ENCODE assay signal across 16 cellular contexts in genomic region chr4:727576-727975, GRCh38. TPM values are rescaled to one million over a fixed set of nuclear protein-coding genes. Genes with fewer than 3 reads are reported as not detected.
DNase-seq lines count a peak whose midpoint lies in the region; ATAC-seq, FAIRE-seq and TF ChIP-seq lines count a peak whose summit lies in the region.
"Had no signal": no experiment of that assay in that cellular context is flagged by ENCODE, and none has a peak within 500 bp of the region (broad histone marks: within the 10 kb centered on the region; RNA-seq: fewer than 3 reads in every experiment).

No MANE protein-coding gene starts in this region.

- no peak overlapping the region for H2AFZ ChIP-seq in astrocyte (ENCODE audit: low read depth, low read length)

- peak; percentile 13 for FAIRE-seq in astrocyte (lab: Jason Lieb, UNC)
- FAIRE-seq: GM12892, GM19239 had no signal

- no peaks in the 10 kb centered on the region for H3K27me3 Mint-ChIP-seq in activated T-cell treated with anti-CD3 and anti-CD28 coated beads, Interleukin-2, amount 50 U/mL, for 72 hours (ENCODE audit: low read depth)
- H3K27me3 Mint-ChIP-seq in astrocyte (ENCODE audit: low read depth, unreplicated experiment) (no peaks in the 10 kb centered on the region), glutamatergic neuron (ENCODE audit: unreplicated experiment) (peaks cover 12% of the 10 kb centered on the region), progenitor cell of endocrine pancreas (no peaks in the 10 kb centered on the region)

- H3K9me3 Mint-ChIP-seq in activated T-cell treated with anti-CD3 and anti-CD28 coated beads, Interleukin-2, amount 50 U/mL, for 72 hours: peaks cover 0 to 2% of the 10 kb centered on the region in 2 donors
- H3K9me3 Mint-ChIP-seq in astrocyte (ENCODE audit: unreplicated experiment): peaks cover 2% of the 10 kb centered on the region
- peaks cover 26% of the 10 kb centered on the region for H3K9me3 Mint-ChIP-seq in glutamatergic neuron (ENCODE audit: unreplicated experiment)
- H3K9me3 Mint-ChIP-seq in progenitor cell of endocrine pancreas (ENCODE audit: low read depth): no peaks in the 10 kb centered on the region

- H3K27ac ChIP-seq in astrocyte (ENCODE audit: low read depth, low read length): no peak overlapping the region

- DNase-seq in activated T-cell treated with anti-CD3 and anti-CD28 coated beads, Interleukin-2, amount 50 U/mL, for 72 hours: no peak
- DNase-seq in activated T-cell treated with anti-CD3 and anti-CD28 coated beads for 4 hours: no peak
- DNase-seq in astrocyte (ENCODE audit: low read depth): no peak
- no peak for DNase-seq in glutamatergic neuron
- DNase-seq in progenitor cell of endocrine pancreas (ENCODE audit: low spot score, unreplicated experiment): no peak
- no peak for DNase-seq in GM10248 (ENCODE audit: extremely low spot score)
- DNase-seq in activated CD4-positive, alpha-beta T cell treated with anti-CD3 and anti-CD28 coated beads for 4 hours: no peak
- DNase-seq in NCI-H2171 (lab: John Stamatoyannopoulos, UW): no peak
- DNase-seq: 8988T, COR-L47, HCEC 1CT, NCI-H1048, NCI-H1694, NCI-H446 had no signal

- H3K9me3 ChIP-seq in astrocyte (ENCODE audit: insufficient read depth, low read depth, low read length): no peaks in the 10 kb centered on the region

- H3K4me3 Mint-ChIP-seq in activated T-cell treated with anti-CD3 and anti-CD28 coated beads, Interleukin-2, amount 50 U/mL, for 72 hours: no peak overlapping the region
- no peak overlapping the region for H3K4me3 Mint-ChIP-seq in astrocyte (ENCODE audit: unreplicated experiment)
- peak overlapping the region; percentile 21 for H3K4me3 Mint-ChIP-seq in glutamatergic neuron (ENCODE audit: unreplicated experiment)
- H3K4me3 Mint-ChIP-seq in progenitor cell of endocrine pancreas (ENCODE audit: low read depth): no peak overlapping the region

- no peak overlapping the region for H3K9ac ChIP-seq in astrocyte (ENCODE audit: low read length)

- CTCF ChIA-PET in GM10248 (lab: Yijun Ruan, JAX): interaction anchor here (1.0 to 2.5 kb wide), 2 partner anchors 13 to 15 kb away, joined by 3 to 11 read pairs; no protein-coding TSS in a partner anchor

- H3K4me1 ChIP-seq in astrocyte (ENCODE audit: insufficient read depth, low read length): no peaks in the 10 kb centered on the region

- TF ChIP-seq CTCF in astrocyte (IDR thresholded peaks at IDR 0.05; ENCODE audit: insufficient read depth, low read depth, low read length) (no peak), glutamatergic neuron (IDR thresholded peaks at IDR 0.05; ENCODE audit: partially characterized antibody, unreplicated experiment) (no peak), progenitor cell of endocrine pancreas (IDR thresholded peaks at IDR 0.05; ENCODE audit: unreplicated experiment) (no peak), GM10248 (IDR thresholded peaks at IDR 0.05; ENCODE audit: control extremely low read depth, extremely low read depth, low read depth, missing control alignments) (no peak)

- peaks cover 3% of the 10 kb centered on the region for H3K36me3 ChIP-seq in astrocyte (ENCODE audit: insufficient read depth, low read length)

- H3K27me3 ChIP-seq in astrocyte (ENCODE audit: insufficient read depth, low read length): no peaks in the 10 kb centered on the region

- no peak for ATAC-seq in activated T-cell treated with anti-CD3 and anti-CD28 coated beads, Interleukin-2, amount 50 U/mL, for 72 hours (replicated peaks in 1 of 2)

- no peak overlapping the region for H3K4me2 ChIP-seq in astrocyte (ENCODE audit: low read length)

- H3K27ac Mint-ChIP-seq in activated T-cell treated with anti-CD3 and anti-CD28 coated beads, Interleukin-2, amount 50 U/mL, for 72 hours: peak overlapping the region; percentile 34
- no peak overlapping the region for H3K27ac Mint-ChIP-seq in astrocyte (ENCODE audit: unreplicated experiment)
- no peak overlapping the region for H3K27ac Mint-ChIP-seq in glutamatergic neuron (ENCODE audit: unreplicated experiment)
- peak overlapping the region; percentile 66 for H3K27ac Mint-ChIP-seq in progenitor cell of endocrine pancreas

- H3K79me2 ChIP-seq in astrocyte (ENCODE audit: insufficient read depth, low read length): peaks cover 84% of the 10 kb centered on the region

- POLR2A ChIA-PET in GM10248 (lab: Yijun Ruan, JAX): no interaction called here

- peaks cover 8 to 11% of the 10 kb centered on the region in 2 donors for H3K36me3 Mint-ChIP-seq in activated T-cell treated with anti-CD3 and anti-CD28 coated beads, Interleukin-2, amount 50 U/mL, for 72 hours (ENCODE audit: insufficient read depth in 2 of 2)
- peaks cover 15% of the 10 kb centered on the region for H3K36me3 Mint-ChIP-seq in astrocyte (ENCODE audit: low read depth, unreplicated experiment)
- peaks cover 4% of the 10 kb centered on the region for H3K36me3 Mint-ChIP-seq in glutamatergic neuron (ENCODE audit: unreplicated experiment)
- peaks cover 25% of the 10 kb centered on the region for H3K36me3 Mint-ChIP-seq in progenitor cell of endocrine pancreas (ENCODE audit: insufficient read depth)

- peaks cover 75% of the 10 kb centered on the region for H4K20me1 ChIP-seq in astrocyte (ENCODE audit: insufficient read depth, low read length)

- peaks cover 13% of the 10 kb centered on the region for H3K4me1 Mint-ChIP-seq in activated T-cell treated with anti-CD3 and anti-CD28 coated beads, Interleukin-2, amount 50 U/mL, for 72 hours (ENCODE audit: low read depth)
- H3K4me1 Mint-ChIP-seq in astrocyte (ENCODE audit: low read depth, unreplicated experiment) (peaks cover 10% of the 10 kb centered on the region), glutamatergic neuron (ENCODE audit: low read depth, unreplicated experiment) (peaks cover 25% of the 10 kb centered on the region), progenitor cell of endocrine pancreas (ENCODE audit: low read depth) (peaks cover 10% of the 10 kb centered on the region)

- no peak overlapping the region for H3K4me3 ChIP-seq in astrocyte (ENCODE audit: insufficient read depth, low read depth, low read length)

RNA-seq across cellular contexts. Expression of gene PCGF3, which starts 21.9 kb away (rescaled TPM):
- 10 to 100 TPM; 31.5 to 35.5 TPM for total RNA-seq in activated T-cell treated with anti-CD3 and anti-CD28 coated beads, Interleukin-2, amount 50 U/mL, for 72 hours
- total RNA-seq in astrocyte (61.1 and 65.7 TPM in 2 replicates), glutamatergic neuron (ENCODE audit: unreplicated experiment) (122 TPM), progenitor cell of endocrine pancreas (79.8 and 87.9 TPM in 2 replicates)

RNA-seq across cellular contexts. Expression of gene SLC49A3, which starts 38.6 kb away (rescaled TPM):
- under 1 TPM; 0.29 to 0.37 TPM for total RNA-seq in activated T-cell treated with anti-CD3 and anti-CD28 coated beads, Interleukin-2, amount 50 U/mL, for 72 hours
- total RNA-seq in astrocyte: 6.2 and 9.2 TPM in 2 replicates
- total RNA-seq in glutamatergic neuron (ENCODE audit: unreplicated experiment): not detected
- 12.9 and 13.1 TPM in 2 replicates for total RNA-seq in progenitor cell of endocrine pancreas

RNA-seq across cellular contexts. Expression of gene MYL5, which starts 53.2 kb away (rescaled TPM):
- total RNA-seq in activated T-cell treated with anti-CD3 and anti-CD28 coated beads, Interleukin-2, amount 50 U/mL, for 72 hours: 10 to 100 TPM; 21.3 TPM
- total RNA-seq in astrocyte: 17.5 and 21.9 TPM in 2 replicates
- total RNA-seq in glutamatergic neuron (ENCODE audit: unreplicated experiment): 13.6 TPM
- total RNA-seq in progenitor cell of endocrine pancreas: 22.6 and 23.7 TPM in 2 replicates

RNA-seq across cellular contexts. Expression of gene ATP5ME, which starts 53.5 kb away (rescaled TPM):
- total RNA-seq in activated T-cell treated with anti-CD3 and anti-CD28 coated beads, Interleukin-2, amount 50 U/mL, for 72 hours: 100 to 1,000 TPM; 108 to 125 TPM
- 255 and 263 TPM in 2 replicates for total RNA-seq in astrocyte
- total RNA-seq in glutamatergic neuron (ENCODE audit: unreplicated experiment): 230 TPM
- 235 and 236 TPM in 2 replicates for total RNA-seq in progenitor cell of endocrine pancreas

Comparison
In these comparisons a context has a peak if more than half of its experiments do, and no peak if none do; other contexts are left out.
1. H3K27ac Mint-ChIP-seq: peak in activated T-cell treated with anti-CD3 and anti-CD28 coated beads, Interleukin-2, amount 50 U/mL, for 72 hours (single experiment) and progenitor cell of endocrine pancreas (single experiment); none in astrocyte (single experiment) and glutamatergic neuron (single experiment).